24 cellular contexts compared by ENCODE assay signal in the genomic region with DNA sequence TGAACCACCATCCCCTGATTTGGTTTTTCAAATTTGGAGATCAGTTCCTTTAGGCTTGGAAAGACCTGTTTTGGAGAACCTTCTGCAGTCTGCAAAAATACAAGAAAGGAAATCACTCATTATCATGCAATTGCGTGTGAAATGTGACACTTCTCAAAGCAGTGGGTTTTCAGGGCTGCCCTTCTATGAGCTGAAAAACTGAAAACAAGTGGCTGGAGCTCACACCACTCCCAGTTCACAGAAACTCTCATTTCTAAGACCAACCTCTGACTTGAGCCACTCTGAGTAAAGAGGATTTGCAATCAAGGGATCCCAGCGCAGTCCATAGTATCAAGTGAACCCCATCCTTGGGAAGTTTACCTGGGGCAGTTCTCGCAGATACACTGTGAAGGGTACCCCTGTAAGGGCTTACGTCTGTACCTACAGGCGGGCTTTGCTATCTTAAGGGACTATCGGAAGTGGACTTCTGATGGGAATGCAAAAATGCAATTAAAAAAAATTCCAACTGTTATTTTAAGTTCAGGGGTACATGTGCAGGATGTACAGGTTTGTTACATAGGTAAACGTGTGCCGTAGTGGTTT. TPM values are rescaled to one million over a fixed set of nuclear protein-coding genes. Genes with fewer than 3 reads are reported as not detected.
"Had no signal": no experiment of that assay in that cellular context is flagged by ENCODE, and none has a peak within 500 bp of the region (broad histone marks: within the 10 kb centered on the region; RNA-seq: fewer than 3 reads in every experiment).

No MANE protein-coding gene starts in this region.

- DNase-seq: activated CD4-positive, alpha-beta memory T cell treated with anti-CD3 and anti-CD28 coated beads for 36 hours; activated CD4-positive, alpha-beta T cell treated with anti-CD3 and anti-CD28 coated beads for 1 hour; activated gamma-delta T cell; activated naive CD8-positive, alpha-beta T cell treated with anti-CD3 and anti-CD28 coated beads for 36 hours; activated T-cell treated with anti-CD3 and anti-CD28 coated beads, Interleukin-2, amount 50 U/mL, for 48 hours; anterior cingulate cortex; dorsolateral prefrontal cortex; islet precursor cell; mammary epithelial cell; naive thymus-derived CD4-positive, alpha-beta T cell; sigmoid colon; stimulated activated CD4-positive, alpha-beta T cell treated with anti-CD3 and anti-CD28 coated beads, Interleukin-12 subunit alpha, Interleukin-12 subunit beta, amount 100 ng/mL, for 4 hours; stimulated activated naive CD4-positive, alpha-beta T cell treated with Interleukin-2 at 50 U/mL for 16 hours; T-helper 9 cell; upper lobe of left lung had no signal

- H3K4me1 Mint-ChIP-seq: activated naive CD8-positive, alpha-beta T cell treated with anti-CD3 and anti-CD28 coated beads for 36 hours had no signal

- ATAC-seq: left lobe of liver; naive thymus-derived CD4-positive, alpha-beta T cell had no signal

- H3K4me3 Mint-ChIP-seq: activated CD4-positive, alpha-beta memory T cell treated with anti-CD3 and anti-CD28 coated beads for 36 hours; activated naive CD8-positive, alpha-beta T cell treated with anti-CD3 and anti-CD28 coated beads for 36 hours; naive thymus-derived CD4-positive, alpha-beta T cell had no signal

- H3K9me3 Mint-ChIP-seq: activated CD4-positive, alpha-beta memory T cell treated with anti-CD3 and anti-CD28 coated beads for 36 hours; activated naive CD8-positive, alpha-beta T cell treated with anti-CD3 and anti-CD28 coated beads for 36 hours; naive thymus-derived CD4-positive, alpha-beta T cell had no signal

- H3K27ac Mint-ChIP-seq: activated CD4-positive, alpha-beta memory T cell treated with anti-CD3 and anti-CD28 coated beads for 36 hours; activated naive CD8-positive, alpha-beta T cell treated with anti-CD3 and anti-CD28 coated beads for 36 hours; naive thymus-derived CD4-positive, alpha-beta T cell had no signal

- H3K36me3 Mint-ChIP-seq: activated CD4-positive, alpha-beta memory T cell treated with anti-CD3 and anti-CD28 coated beads for 36 hours; activated naive CD8-positive, alpha-beta T cell treated with anti-CD3 and anti-CD28 coated beads for 36 hours; naive thymus-derived CD4-positive, alpha-beta T cell had no signal

RNA-seq across cellular contexts. Expression of gene SH2D1B, which starts 12.8 kb away (rescaled TPM):
- total RNA-seq: activated CD4-positive, alpha-beta memory T cell treated with anti-CD3 and anti-CD28 coated beads for 36 hours; activated naive CD8-positive, alpha-beta T cell treated with anti-CD3 and anti-CD28 coated beads for 36 hours; cerebellum; fibroblast of villous mesenchyme; mammary epithelial cell; osteoblast; pulmonary artery endothelial cell; sigmoid colon; suprapubic skin had no signal

RNA-seq across cellular contexts. Expression of gene C1orf226, which starts 17.6 kb away (rescaled TPM):
- total RNA-seq: mononuclear cell had no signal
- polyA plus RNA-seq: naive thymus-derived CD4-positive, alpha-beta T cell had no signal

RNA-seq across cellular contexts. Expression of gene SPATA46, which starts 22.4 kb away (rescaled TPM):
- total RNA-seq: activated CD4-positive, alpha-beta memory T cell treated with anti-CD3 and anti-CD28 coated beads for 36 hours; activated naive CD8-positive, alpha-beta T cell treated with anti-CD3 and anti-CD28 coated beads for 36 hours; breast epithelium; cerebellum; dorsolateral prefrontal cortex; esophagus muscularis mucosa; fibroblast of villous mesenchyme; left lobe of liver; mammary epithelial cell; mononuclear cell; naive thymus-derived CD4-positive, alpha-beta T cell; osteoblast; pulmonary artery endothelial cell; sigmoid colon; suprapubic skin; upper lobe of left lung had no signal
- polyA plus RNA-seq: mammary epithelial cell; naive thymus-derived CD4-positive, alpha-beta T cell; sigmoid colon had no signal
